28 cellular contexts compared by ENCODE assay signal in the genomic region with DNA sequence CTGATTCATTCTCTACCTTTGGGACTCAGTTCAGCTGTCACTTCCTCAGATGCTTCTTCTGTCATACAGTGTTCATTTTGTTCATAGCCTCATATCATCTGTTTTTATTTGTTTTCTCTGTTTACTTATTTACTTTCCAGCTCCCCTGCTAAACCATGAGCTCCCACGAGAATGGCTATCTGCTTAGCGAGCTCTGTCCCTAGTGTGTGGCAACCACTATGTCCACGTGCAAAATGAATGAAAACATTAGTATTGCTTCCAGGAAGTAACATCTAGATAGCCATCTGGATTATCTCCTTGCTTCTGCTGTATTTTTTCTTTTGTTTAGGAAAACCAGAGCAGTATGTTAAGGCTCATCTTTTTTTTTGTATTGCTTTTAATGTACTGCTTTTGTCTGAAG.
"Had no signal": no experiment of that assay in that cellular context is flagged by ENCODE, and none has a peak within 500 bp of the region (broad histone marks: within the 10 kb centered on the region; RNA-seq: fewer than 3 reads in every experiment).

No MANE protein-coding gene starts in this region.

- H3K9me3 ChIP-seq: esophagus squamous epithelium, gastrocnemius medialis, heart right ventricle had no signal

- H3K27me3 Mint-ChIP-seq: activated CD8-positive, alpha-beta T cell treated with anti-CD3 and anti-CD28 coated beads for 36 hours; activated T-helper 17 cell treated with anti-CD3 and anti-CD28 coated beads, Interleukin-2, amount 50 U/mL, for 72 hours; central memory CD8-positive, alpha-beta T cell; dendritic cell treated with granulocyte-macrophage colony-stimulating factor and Interleukin-4, amounts not matched to agents 40 ng/mL and 50 ng/mL, for 4 days had no signal

- H3K4me1 ChIP-seq: esophagus squamous epithelium, foreskin keratinocyte, gastrocnemius medialis, heart right ventricle had no signal

- DNase-seq: activated CD4-positive, alpha-beta T cell treated with anti-CD3 and anti-CD28 coated beads for 1 hour; activated CD4-positive, alpha-beta T cell treated with anti-CD3 and anti-CD28 coated beads for 4 hours; activated CD4-positive, alpha-beta T cell treated with anti-CD3 and anti-CD28 coated beads, Interleukin-2, amount 50 U/mL, for 1 hour; activated CD4-positive, alpha-beta T cell treated with anti-CD3 and anti-CD28 coated beads, Interleukin-2, amount 50 U/mL, for 48 hours; activated CD8-positive, alpha-beta memory T cell treated with anti-CD3 and anti-CD28 coated beads for 24 hours; activated CD8-positive, alpha-beta T cell treated with anti-CD3 and anti-CD28 coated beads for 36 hours; activated effector memory CD4-positive, alpha-beta T cell treated with Interleukin-2 at 50 U/mL for 16 hours; activated gamma-delta T cell treated with Interleukin-2 at 50 U/mL for 16 hours; activated naive CD4-positive, alpha-beta T cell treated with anti-CD3 and anti-CD28 coated beads, Interleukin-2, amount 50 U/mL, for 16 hours; activated naive CD4-positive, alpha-beta T cell treated with Interleukin-2 at 50 U/mL for 16 hours; activated T-cell treated with anti-CD3 and anti-CD28 coated beads, Interleukin-2, amount 50 U/mL, for 4 hours; amniotic stem cell; anterior cingulate cortex; brain microvascular endothelial cell; dorsolateral prefrontal cortex; effector memory CD4-positive, alpha-beta T cell; endodermal cell; erythroblast; esophagus squamous epithelium; foreskin keratinocyte; gastrocnemius medialis; heart right ventricle; T-helper 2 cell had no signal

- H3K27ac ChIP-seq: brain microvascular endothelial cell, coronary artery, dorsolateral prefrontal cortex, esophagus squamous epithelium, foreskin keratinocyte, gastrocnemius medialis, heart right ventricle had no signal

- H3K4me3 ChIP-seq: coronary artery, dorsolateral prefrontal cortex, esophagus squamous epithelium, gastrocnemius medialis, heart right ventricle had no signal

- ATAC-seq: activated CD8-positive, alpha-beta T cell treated with anti-CD3 and anti-CD28 coated beads for 36 hours; activated T-cell treated with anti-CD3 and anti-CD28 coated beads, Interleukin-2, amount 50 U/mL, for 4 hours; activated T-helper 17 cell treated with anti-CD3 and anti-CD28 coated beads, Interleukin-2, amount 50 U/mL, for 72 hours; foreskin keratinocyte; gastrocnemius medialis; heart right ventricle had no signal

- H3K27ac Mint-ChIP-seq: activated CD8-positive, alpha-beta T cell treated with anti-CD3 and anti-CD28 coated beads for 36 hours; activated naive CD8-positive, alpha-beta T cell; activated T-helper 17 cell treated with anti-CD3 and anti-CD28 coated beads, Interleukin-2, amount 50 U/mL, for 72 hours; dendritic cell treated with granulocyte-macrophage colony-stimulating factor and Interleukin-4, amounts not matched to agents 40 ng/mL and 50 ng/mL, for 4 days; endodermal cell had no signal

- H3K36me3 ChIP-seq: brain microvascular endothelial cell, esophagus squamous epithelium, gastrocnemius medialis, heart right ventricle had no signal

- H3K27me3 ChIP-seq: brain microvascular endothelial cell, dorsolateral prefrontal cortex, esophagus squamous epithelium, foreskin keratinocyte, gastrocnemius medialis, heart right ventricle had no signal

- H3K9me3 Mint-ChIP-seq: activated CD8-positive, alpha-beta T cell treated with anti-CD3 and anti-CD28 coated beads for 36 hours; dendritic cell treated with granulocyte-macrophage colony-stimulating factor and Interleukin-4, amounts not matched to agents 40 ng/mL and 50 ng/mL, for 4 days; endodermal cell had no signal

- H3K4me3 Mint-ChIP-seq: activated CD8-positive, alpha-beta T cell treated with anti-CD3 and anti-CD28 coated beads for 36 hours; activated naive CD8-positive, alpha-beta T cell; activated T-cell treated with anti-CD3 and anti-CD28 coated beads, Interleukin-2, amount 50 U/mL, for 4 hours; activated T-helper 17 cell treated with anti-CD3 and anti-CD28 coated beads, Interleukin-2, amount 50 U/mL, for 72 hours; central memory CD8-positive, alpha-beta T cell; dendritic cell treated with granulocyte-macrophage colony-stimulating factor and Interleukin-4, amounts not matched to agents 40 ng/mL and 50 ng/mL, for 4 days; endodermal cell had no signal

- H3K4me1 Mint-ChIP-seq: activated T-helper 17 cell treated with anti-CD3 and anti-CD28 coated beads, Interleukin-2, amount 50 U/mL, for 72 hours; central memory CD8-positive, alpha-beta T cell; endodermal cell had no signal

- H3K36me3 Mint-ChIP-seq: activated naive CD8-positive, alpha-beta T cell had no signal
